Comparison of ENCODE assay signal across 9 cellular contexts in the genomic region with DNA sequence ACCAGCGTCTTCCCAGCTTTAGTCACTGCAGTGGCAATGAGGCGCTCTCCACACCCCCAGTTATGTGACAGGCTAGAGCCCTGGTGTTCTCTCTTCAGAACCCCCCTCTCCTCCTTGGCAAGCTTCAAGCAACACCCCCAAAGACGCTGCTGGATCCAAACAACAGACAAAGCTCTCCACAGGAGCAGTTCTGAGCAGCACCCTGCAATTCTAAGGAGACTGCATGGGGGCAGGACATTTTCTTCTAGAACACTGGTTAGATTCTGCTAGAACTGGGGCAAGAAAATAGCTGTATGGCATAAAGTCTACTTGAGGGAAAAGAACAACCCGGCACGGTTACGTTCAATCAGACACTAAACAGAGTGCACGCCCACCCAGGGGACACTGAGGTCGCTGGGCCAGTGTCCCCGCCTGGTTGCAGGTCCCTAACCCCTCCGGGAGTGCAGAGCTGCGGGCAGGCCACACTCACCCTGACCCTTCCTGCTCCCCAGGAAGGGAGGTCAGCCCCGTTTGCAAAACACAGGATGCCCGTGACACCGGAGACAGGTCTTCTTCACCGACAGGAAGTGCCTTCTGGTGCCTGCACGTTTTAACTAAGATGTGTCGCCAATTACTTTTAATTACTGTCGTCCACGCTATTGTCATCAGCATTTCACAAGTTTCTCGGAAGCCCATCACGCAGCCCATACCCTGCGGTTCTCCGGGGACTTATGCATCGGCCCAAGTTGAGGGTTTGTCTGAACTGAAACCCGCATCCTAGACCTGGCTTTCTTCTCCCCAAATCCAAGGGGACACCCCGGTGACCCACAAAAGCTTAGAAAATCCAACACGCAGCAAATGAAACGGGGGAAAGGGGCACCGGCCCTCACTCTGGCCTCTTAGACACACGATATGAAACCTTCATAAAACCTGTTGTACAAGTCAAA. TPM values are rescaled to one million over a fixed set of nuclear protein-coding genes. Genes with fewer than 3 reads are reported as not detected.
DNase-seq lines count a peak whose midpoint lies in the region; ATAC-seq and TF ChIP-seq lines count a peak whose summit lies in the region.
"Had no signal": no experiment of that assay in that cellular context is flagged by ENCODE, and none has a peak within 500 bp of the region (broad histone marks: within the 10 kb centered on the region; RNA-seq: fewer than 3 reads in every experiment).

No MANE protein-coding gene starts in this region.

- TF ChIP-seq CTCF in dorsolateral prefrontal cortex (IDR thresholded peaks at IDR 0.05 in 54 of 56, conservative IDR thresholded peaks at IDR 0.05 in 2 of 56; ENCODE audit: low read depth in 1 of 56, partially characterized antibody in 56 of 56) (no peak), neural crest cell (conservative IDR thresholded peaks at IDR 0.05) (no peak)

- H3K27ac Mint-ChIP-seq in CD4-positive, CD25-positive, alpha-beta regulatory T cell, result peak overlapping the region; percentile 81 to 96 (median 90)
- no peak overlapping the region for H3K27ac Mint-ChIP-seq in neural crest cell (ENCODE audit: unreplicated experiment)

- H3K27me3 Mint-ChIP-seq in CD4-positive, CD25-positive, alpha-beta regulatory T cell, result peaks cover 51% of the 10 kb centered on the region
- H3K27me3 Mint-ChIP-seq in neural crest cell (ENCODE audit: low read depth), result peaks cover 75% of the 10 kb centered on the region

- H3K4me3 Mint-ChIP-seq in CD4-positive, CD25-positive, alpha-beta regulatory T cell, result peak overlapping the region; percentile 84 to 97 (median 94)
- peak overlapping the region; percentile 77 for H3K4me3 Mint-ChIP-seq in neural crest cell

- H3K27me3 ChIP-seq in CD4-positive, CD25-positive, alpha-beta regulatory T cell (ENCODE audit: control insufficient read depth, insufficient read depth, low read length), result peaks cover 6% of the 10 kb centered on the region
- peaks cover 0 to 52% (median 33%) of the 10 kb centered on the region in 45 donors for H3K27me3 ChIP-seq in dorsolateral prefrontal cortex

- peak; percentile 49 to 50 for ATAC-seq in CD4-positive, CD25-positive, alpha-beta regulatory T cell (ENCODE audit: low read depth in 2 of 2)
- ATAC-seq in SK-N-SH treated with all-trans-retinoic acid at 6 μM for 48 hours, result peak; percentile 34; the same call in 2 of the 3 replicates
- no peak for ATAC-seq in HG02763 (IDR thresholded peaks at IDR 0.05; ENCODE audit: unreplicated experiment)

- H3K27ac ChIP-seq in CD4-positive, CD25-positive, alpha-beta regulatory T cell (ENCODE audit: insufficient read depth, low read length, poor library complexity, severe bottlenecking), result peak overlapping the region; percentile 29
- H3K27ac ChIP-seq in dorsolateral prefrontal cortex, result peak overlapping the region in 33 of 59 donors; percentile 11 to 82 (median 46)

- peak; percentile 6 to 76 (median 33) for DNase-seq in CD4-positive, CD25-positive, alpha-beta regulatory T cell
- DNase-seq in dorsolateral prefrontal cortex, result no peak
- DNase-seq in neural crest cell (ENCODE audit: low read depth, low spot score), result no peak
- DNase-seq in OCI-M1 (lab: John Stamatoyannopoulos, UW), result no peak
- DNase-seq in SK-N-DZ (ENCODE audit: low spot score), result no peak
- DNase-seq in foreskin melanocyte, result no peak
- DNase-seq: NCI-H2107 had no signal

- no peaks in the 10 kb centered on the region for H3K9me3 ChIP-seq in CD4-positive, CD25-positive, alpha-beta regulatory T cell (ENCODE audit: control insufficient read depth in 2 of 2, low read length in 2 of 2)

- H3K9me3 Mint-ChIP-seq in CD4-positive, CD25-positive, alpha-beta regulatory T cell, result peaks cover 0 to 5% (median 0%) of the 10 kb centered on the region in 7 donors
- no peaks in the 10 kb centered on the region for H3K9me3 Mint-ChIP-seq in neural crest cell

- no peaks in the 10 kb centered on the region for H3K36me3 ChIP-seq in CD4-positive, CD25-positive, alpha-beta regulatory T cell (ENCODE audit: control insufficient read depth, insufficient read depth, low read length)

- peaks cover 7 to 21% (median 17%) of the 10 kb centered on the region in 4 donors for H3K4me1 Mint-ChIP-seq in CD4-positive, CD25-positive, alpha-beta regulatory T cell
- peaks cover 13% of the 10 kb centered on the region for H3K4me1 Mint-ChIP-seq in neural crest cell

- peaks cover 17% of the 10 kb centered on the region for H3K4me1 ChIP-seq in CD4-positive, CD25-positive, alpha-beta regulatory T cell (ENCODE audit: control insufficient read depth, insufficient read depth, low read length, poor library complexity, severe bottlenecking)

- H3K36me3 Mint-ChIP-seq in CD4-positive, CD25-positive, alpha-beta regulatory T cell, result no peaks in the 10 kb centered on the region
- no peaks in the 10 kb centered on the region for H3K36me3 Mint-ChIP-seq in neural crest cell (ENCODE audit: low read depth)

- intact Hi-C loops in dorsolateral prefrontal cortex (cut with DNase I), result no loop called here

- H3K4me3 ChIP-seq in CD4-positive, CD25-positive, alpha-beta regulatory T cell (ENCODE audit: low read depth, low read length), result peak overlapping the region; percentile 81
- peak overlapping the region in 58 of 59 donors; percentile 17 to 62 (median 44) for H3K4me3 ChIP-seq in dorsolateral prefrontal cortex

TF ChIP-seq in SK-N-SH treated with all-trans-retinoic acid at 6 μM for 48 hours, 23 proteins besides CTCF, POLR2A, EP300 and RAD21:
- TF ChIP-seq ESRRG (CRISPR knock-in tag; IDR thresholded peaks at IDR 0.05), result no peak
- no peak for TF ChIP-seq CSDC2 (CRISPR knock-in tag; IDR thresholded peaks at IDR 0.05)
- no peak for TF ChIP-seq ZNF565 (CRISPR knock-in tag; conservative IDR thresholded peaks at IDR 0.05; ENCODE audit: low read depth)
- no peak for TF ChIP-seq GLIS3 (CRISPR knock-in tag; IDR thresholded peaks at IDR 0.05)

RNA-seq across cellular contexts. Expression of gene GJB6, which starts 0.9 kb away (rescaled TPM):
- total RNA-seq in CD4-positive, CD25-positive, alpha-beta regulatory T cell, result 3.9 TPM
- 10 to 100 TPM in 1 of 4 donors, 1 to 10 TPM in 3; 4.8 to 13.8 (median 7.5) TPM for polyA plus RNA-seq in CD4-positive, CD25-positive, alpha-beta regulatory T cell
- 100 to 1,000 TPM in 17 of 120 experiments, 10 to 100 TPM in 102, 1 to 10 TPM in 1; 9.8 to 193 (median 60.5) TPM for total RNA-seq in dorsolateral prefrontal cortex
- total RNA-seq in neural crest cell, result not detected in 2 replicates
- polyA plus RNA-seq in SK-N-DZ (2014; cell fraction: cytosol; rRNA removed), result not detected in 2 replicates
- not detected in 2 replicates for polyA plus RNA-seq in SK-N-DZ (2014; cell fraction: nucleus; rRNA removed)

RNA-seq across cellular contexts. Expression of gene GJB2, which starts 38.4 kb away (rescaled TPM):
- total RNA-seq in CD4-positive, CD25-positive, alpha-beta regulatory T cell, result not detected
- polyA plus RNA-seq in CD4-positive, CD25-positive, alpha-beta regulatory T cell, result not detected
- total RNA-seq in dorsolateral prefrontal cortex (1 to 10 TPM in 82 of 120 experiments, under 1 TPM in 36, not detected in 2; 0.29 to 7.3 (median 1.4) TPM), neural crest cell (not detected in 2 replicates)
- not detected in 2 replicates for polyA plus RNA-seq in SK-N-DZ (2014; cell fraction: cytosol; rRNA removed)
- not detected in 2 replicates for polyA plus RNA-seq in SK-N-DZ (2014; cell fraction: nucleus; rRNA removed)

Comparison
In these comparisons a context has a peak if more than half of its experiments do, and no peak if none do; other contexts are left out.
1. DNase-seq: peak in CD4-positive, CD25-positive, alpha-beta regulatory T cell (3 of 3); none in dorsolateral prefrontal cortex (0 of 10), neural crest cell (single experiment), OCI-M1 (single experiment), SK-N-DZ (single experiment) and foreskin melanocyte (single experiment).